2 cellular contexts compared by ENCODE assay signal in the genomic region with DNA sequence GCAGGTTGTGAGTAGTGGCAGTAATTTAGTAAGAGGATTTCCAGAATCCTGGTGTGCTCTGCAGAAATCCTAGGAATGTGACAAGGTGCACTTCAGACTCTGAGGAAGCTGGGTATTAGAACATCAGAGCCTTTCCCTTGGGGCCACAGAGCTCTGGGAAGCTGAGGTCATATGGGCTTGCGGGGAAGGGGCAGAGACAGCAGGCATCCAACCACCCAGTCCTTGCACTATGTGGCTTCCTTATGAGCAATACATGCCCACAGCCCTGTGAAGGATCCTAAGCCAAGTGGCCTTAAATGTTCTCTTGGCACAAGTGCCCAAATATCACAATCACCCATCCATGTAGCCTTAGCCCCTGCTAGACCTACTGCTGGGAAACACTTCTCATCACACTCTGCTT.
TF ChIP-seq lines count a peak whose summit lies in the region.

No MANE protein-coding gene starts in this region.

TF ChIP-seq in SK-N-SH treated with all-trans-retinoic acid at 6 μM for 48 hours, 23 proteins besides CTCF, POLR2A, EP300 and RAD21 (continued from another document):
- TF ChIP-seq, protein P1, sequence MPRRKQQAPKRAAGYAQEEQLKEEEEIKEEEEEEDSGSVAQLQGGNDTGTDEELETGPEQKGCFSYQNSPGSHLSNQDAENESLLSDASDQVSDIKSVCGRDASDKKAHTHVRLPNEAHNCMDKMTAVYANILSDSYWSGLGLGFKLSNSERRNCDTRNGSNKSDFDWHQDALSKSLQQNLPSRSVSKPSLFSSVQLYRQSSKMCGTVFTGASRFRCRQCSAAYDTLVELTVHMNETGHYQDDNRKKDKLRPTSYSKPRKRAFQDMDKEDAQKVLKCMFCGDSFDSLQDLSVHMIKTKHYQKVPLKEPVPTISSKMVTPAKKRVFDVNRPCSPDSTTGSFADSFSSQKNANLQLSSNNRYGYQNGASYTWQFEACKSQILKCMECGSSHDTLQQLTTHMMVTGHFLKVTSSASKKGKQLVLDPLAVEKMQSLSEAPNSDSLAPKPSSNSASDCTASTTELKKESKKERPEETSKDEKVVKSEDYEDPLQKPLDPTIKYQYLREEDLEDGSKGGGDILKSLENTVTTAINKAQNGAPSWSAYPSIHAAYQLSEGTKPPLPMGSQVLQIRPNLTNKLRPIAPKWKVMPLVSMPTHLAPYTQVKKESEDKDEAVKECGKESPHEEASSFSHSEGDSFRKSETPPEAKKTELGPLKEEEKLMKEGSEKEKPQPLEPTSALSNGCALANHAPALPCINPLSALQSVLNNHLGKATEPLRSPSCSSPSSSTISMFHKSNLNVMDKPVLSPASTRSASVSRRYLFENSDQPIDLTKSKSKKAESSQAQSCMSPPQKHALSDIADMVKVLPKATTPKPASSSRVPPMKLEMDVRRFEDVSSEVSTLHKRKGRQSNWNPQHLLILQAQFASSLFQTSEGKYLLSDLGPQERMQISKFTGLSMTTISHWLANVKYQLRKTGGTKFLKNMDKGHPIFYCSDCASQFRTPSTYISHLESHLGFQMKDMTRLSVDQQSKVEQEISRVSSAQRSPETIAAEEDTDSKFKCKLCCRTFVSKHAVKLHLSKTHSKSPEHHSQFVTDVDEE (CRISPR knock-in tag; IDR thresholded peaks at IDR 0.05), result no peak
- TF ChIP-seq, protein P2, sequence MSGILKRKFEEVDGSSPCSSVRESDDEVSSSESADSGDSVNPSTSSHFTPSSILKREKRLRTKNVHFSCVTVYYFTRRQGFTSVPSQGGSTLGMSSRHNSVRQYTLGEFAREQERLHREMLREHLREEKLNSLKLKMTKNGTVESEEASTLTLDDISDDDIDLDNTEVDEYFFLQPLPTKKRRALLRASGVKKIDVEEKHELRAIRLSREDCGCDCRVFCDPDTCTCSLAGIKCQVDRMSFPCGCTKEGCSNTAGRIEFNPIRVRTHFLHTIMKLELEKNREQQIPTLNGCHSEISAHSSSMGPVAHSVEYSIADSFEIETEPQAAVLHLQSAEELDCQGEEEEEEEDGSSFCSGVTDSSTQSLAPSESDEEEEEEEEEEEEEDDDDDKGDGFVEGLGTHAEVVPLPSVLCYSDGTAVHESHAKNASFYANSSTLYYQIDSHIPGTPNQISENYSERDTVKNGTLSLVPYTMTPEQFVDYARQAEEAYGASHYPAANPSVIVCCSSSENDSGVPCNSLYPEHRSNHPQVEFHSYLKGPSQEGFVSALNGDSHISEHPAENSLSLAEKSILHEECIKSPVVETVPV (CRISPR knock-in tag; IDR thresholded peaks at IDR 0.05), result no peak
- TF ChIP-seq, protein P3, sequence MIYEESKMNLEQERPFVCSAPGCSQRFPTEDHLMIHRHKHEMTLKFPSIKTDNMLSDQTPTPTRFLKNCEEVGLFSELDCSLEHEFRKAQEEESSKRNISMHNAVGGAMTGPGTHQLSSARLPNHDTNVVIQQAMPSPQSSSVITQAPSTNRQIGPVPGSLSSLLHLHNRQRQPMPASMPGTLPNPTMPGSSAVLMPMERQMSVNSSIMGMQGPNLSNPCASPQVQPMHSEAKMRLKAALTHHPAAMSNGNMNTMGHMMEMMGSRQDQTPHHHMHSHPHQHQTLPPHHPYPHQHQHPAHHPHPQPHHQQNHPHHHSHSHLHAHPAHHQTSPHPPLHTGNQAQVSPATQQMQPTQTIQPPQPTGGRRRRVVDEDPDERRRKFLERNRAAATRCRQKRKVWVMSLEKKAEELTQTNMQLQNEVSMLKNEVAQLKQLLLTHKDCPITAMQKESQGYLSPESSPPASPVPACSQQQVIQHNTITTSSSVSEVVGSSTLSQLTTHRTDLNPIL (CRISPR knock-in tag; IDR thresholded peaks at IDR 0.05; ENCODE audit: low read depth), result no peak
- TF ChIP-seq, protein P4, sequence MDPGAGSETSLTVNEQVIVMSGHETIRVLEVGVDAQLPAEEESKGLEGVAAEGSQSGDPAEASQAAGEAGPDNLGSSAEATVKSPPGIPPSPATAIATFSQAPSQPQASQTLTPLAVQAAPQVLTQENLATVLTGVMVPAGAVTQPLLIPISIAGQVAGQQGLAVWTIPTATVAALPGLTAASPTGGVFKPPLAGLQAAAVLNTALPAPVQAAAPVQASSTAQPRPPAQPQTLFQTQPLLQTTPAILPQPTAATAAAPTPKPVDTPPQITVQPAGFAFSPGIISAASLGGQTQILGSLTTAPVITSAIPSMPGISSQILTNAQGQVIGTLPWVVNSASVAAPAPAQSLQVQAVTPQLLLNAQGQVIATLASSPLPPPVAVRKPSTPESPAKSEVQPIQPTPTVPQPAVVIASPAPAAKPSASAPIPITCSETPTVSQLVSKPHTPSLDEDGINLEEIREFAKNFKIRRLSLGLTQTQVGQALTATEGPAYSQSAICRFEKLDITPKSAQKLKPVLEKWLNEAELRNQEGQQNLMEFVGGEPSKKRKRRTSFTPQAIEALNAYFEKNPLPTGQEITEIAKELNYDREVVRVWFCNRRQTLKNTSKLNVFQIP (CRISPR knock-in tag; IDR thresholded peaks at IDR 0.05; ENCODE audit: borderline replicate concordance, low read depth), result no peak
- TF ChIP-seq ZC3H10 (CRISPR knock-in tag; IDR thresholded peaks at IDR 0.05), result no peak
- TF ChIP-seq ESRRG (CRISPR knock-in tag; IDR thresholded peaks at IDR 0.05), result no peak
- TF ChIP-seq ISL1 (CRISPR knock-in tag; IDR thresholded peaks at IDR 0.05), result no peak
- TF ChIP-seq TOX (CRISPR knock-in tag; IDR thresholded peaks at IDR 0.05; ENCODE audit: borderline replicate concordance), result no peak

TF ChIP-seq in SK-N-SH, 30 proteins besides CTCF, POLR2A, EP300 and RAD21 (continued from another document):
- TF ChIP-seq, protein P5, sequence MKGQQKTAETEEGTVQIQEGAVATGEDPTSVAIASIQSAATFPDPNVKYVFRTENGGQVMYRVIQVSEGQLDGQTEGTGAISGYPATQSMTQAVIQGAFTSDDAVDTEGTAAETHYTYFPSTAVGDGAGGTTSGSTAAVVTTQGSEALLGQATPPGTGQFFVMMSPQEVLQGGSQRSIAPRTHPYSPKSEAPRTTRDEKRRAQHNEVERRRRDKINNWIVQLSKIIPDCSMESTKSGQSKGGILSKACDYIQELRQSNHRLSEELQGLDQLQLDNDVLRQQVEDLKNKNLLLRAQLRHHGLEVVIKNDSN (IDR thresholded peaks at IDR 0.05; ENCODE audit: borderline replicate concordance, low read depth), result no peak
- TF ChIP-seq TEAD4 (IDR thresholded peaks at IDR 0.05; ENCODE audit: borderline replicate concordance, insufficient read depth) (no peak), GABPA (IDR thresholded peaks at IDR 0.05; ENCODE audit: low read depth) (no peak), FOXJ3 (CRISPR knock-in tag; IDR thresholded peaks at IDR 0.05) (no peak), SIN3A (IDR thresholded peaks at IDR 0.05; ENCODE audit: borderline replicate concordance, low read depth, low read length) (no peak), NRF1 (IDR thresholded peaks at IDR 0.05; ENCODE audit: low read depth, low read length) (no peak), MEF2A (IDR thresholded peaks at IDR 0.05; ENCODE audit: borderline replicate concordance, low read depth) (no peak), RCOR1 (IDR thresholded peaks at IDR 0.05; ENCODE audit: low read length) (no peak), EZH2phosphoT487 (IDR thresholded peaks at IDR 0.05; ENCODE audit: borderline replicate concordance, low read depth) (no peak), FOXM1 (IDR thresholded peaks at IDR 0.05; ENCODE audit: low read depth) (no peak), SMC3 (IDR thresholded peaks at IDR 0.05; ENCODE audit: low read depth, low read length) (no peak)
- TF ChIP-seq, protein P6, sequence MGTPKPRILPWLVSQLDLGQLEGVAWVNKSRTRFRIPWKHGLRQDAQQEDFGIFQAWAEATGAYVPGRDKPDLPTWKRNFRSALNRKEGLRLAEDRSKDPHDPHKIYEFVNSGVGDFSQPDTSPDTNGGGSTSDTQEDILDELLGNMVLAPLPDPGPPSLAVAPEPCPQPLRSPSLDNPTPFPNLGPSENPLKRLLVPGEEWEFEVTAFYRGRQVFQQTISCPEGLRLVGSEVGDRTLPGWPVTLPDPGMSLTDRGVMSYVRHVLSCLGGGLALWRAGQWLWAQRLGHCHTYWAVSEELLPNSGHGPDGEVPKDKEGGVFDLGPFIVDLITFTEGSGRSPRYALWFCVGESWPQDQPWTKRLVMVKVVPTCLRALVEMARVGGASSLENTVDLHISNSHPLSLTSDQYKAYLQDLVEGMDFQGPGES (IDR thresholded peaks at IDR 0.05; ENCODE audit: low read depth, low read length), result no peak
- TF ChIP-seq, protein P7, sequence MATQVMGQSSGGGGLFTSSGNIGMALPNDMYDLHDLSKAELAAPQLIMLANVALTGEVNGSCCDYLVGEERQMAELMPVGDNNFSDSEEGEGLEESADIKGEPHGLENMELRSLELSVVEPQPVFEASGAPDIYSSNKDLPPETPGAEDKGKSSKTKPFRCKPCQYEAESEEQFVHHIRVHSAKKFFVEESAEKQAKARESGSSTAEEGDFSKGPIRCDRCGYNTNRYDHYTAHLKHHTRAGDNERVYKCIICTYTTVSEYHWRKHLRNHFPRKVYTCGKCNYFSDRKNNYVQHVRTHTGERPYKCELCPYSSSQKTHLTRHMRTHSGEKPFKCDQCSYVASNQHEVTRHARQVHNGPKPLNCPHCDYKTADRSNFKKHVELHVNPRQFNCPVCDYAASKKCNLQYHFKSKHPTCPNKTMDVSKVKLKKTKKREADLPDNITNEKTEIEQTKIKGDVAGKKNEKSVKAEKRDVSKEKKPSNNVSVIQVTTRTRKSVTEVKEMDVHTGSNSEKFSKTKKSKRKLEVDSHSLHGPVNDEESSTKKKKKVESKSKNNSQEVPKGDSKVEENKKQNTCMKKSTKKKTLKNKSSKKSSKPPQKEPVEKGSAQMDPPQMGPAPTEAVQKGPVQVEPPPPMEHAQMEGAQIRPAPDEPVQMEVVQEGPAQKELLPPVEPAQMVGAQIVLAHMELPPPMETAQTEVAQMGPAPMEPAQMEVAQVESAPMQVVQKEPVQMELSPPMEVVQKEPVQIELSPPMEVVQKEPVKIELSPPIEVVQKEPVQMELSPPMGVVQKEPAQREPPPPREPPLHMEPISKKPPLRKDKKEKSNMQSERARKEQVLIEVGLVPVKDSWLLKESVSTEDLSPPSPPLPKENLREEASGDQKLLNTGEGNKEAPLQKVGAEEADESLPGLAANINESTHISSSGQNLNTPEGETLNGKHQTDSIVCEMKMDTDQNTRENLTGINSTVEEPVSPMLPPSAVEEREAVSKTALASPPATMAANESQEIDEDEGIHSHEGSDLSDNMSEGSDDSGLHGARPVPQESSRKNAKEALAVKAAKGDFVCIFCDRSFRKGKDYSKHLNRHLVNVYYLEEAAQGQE (IDR thresholded peaks at IDR 0.05; ENCODE audit: low read depth, low read length), result no peak
- TF ChIP-seq, protein P8, sequence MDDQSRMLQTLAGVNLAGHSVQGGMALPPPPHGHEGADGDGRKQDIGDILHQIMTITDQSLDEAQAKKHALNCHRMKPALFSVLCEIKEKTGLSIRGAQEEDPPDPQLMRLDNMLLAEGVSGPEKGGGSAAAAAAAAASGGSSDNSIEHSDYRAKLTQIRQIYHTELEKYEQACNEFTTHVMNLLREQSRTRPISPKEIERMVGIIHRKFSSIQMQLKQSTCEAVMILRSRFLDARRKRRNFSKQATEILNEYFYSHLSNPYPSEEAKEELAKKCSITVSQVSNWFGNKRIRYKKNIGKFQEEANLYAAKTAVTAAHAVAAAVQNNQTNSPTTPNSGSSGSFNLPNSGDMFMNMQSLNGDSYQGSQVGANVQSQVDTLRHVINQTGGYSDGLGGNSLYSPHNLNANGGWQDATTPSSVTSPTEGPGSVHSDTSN (IDR thresholded peaks at IDR 0.05), result no peak
TF ChIP-seq in SK-N-SH: peak in this region for 0.
